19 cellular contexts compared by ENCODE assay signal in the genomic region with DNA sequence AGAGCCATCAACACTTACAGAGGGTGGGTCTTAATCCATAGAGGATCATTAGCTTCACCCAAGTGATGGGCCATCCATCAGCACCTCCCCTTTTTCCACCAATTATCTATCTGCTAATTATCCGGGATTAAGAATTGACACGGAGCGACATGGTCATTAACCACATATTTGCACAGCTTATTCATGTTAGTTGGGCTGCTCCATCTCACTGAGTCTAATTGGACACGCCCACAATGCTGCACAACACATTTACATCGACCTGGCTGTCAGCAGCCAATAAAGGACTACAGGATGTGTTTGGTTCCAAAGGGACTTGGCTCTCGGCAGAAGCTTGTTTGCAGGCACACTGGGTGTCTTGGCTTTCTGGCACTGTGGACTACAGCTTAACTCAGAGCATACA. TPM values are rescaled to one million over a fixed set of nuclear protein-coding genes. Genes with fewer than 3 reads are reported as not detected.
A peak's percentile ranks its signal among the peaks of the same experiment; 100 is the strongest.
DNase-seq lines count a peak whose midpoint lies in the region; ATAC-seq, FAIRE-seq and TF ChIP-seq lines count a peak whose summit lies in the region.
"Had no signal": no experiment of that assay in that cellular context is flagged by ENCODE, and none has a peak within 500 bp of the region (broad histone marks: within the 10 kb centered on the region; RNA-seq: fewer than 3 reads in every experiment).

No MANE protein-coding gene starts in this region.

- intact Hi-C loops in Right ventricle myocardium superior (cut with DNase I) = no loop called here

- ATAC-seq in HG02588 (IDR thresholded peaks at IDR 0.05; ENCODE audit: unreplicated experiment) (no peak), Right ventricle myocardium superior (ENCODE audit: poor library complexity) (no peak)
- ATAC-seq: GM23338 had no signal

- H3K4me3 Mint-ChIP-seq in osteocyte (ENCODE audit: unreplicated experiment) = no peak overlapping the region
- H3K4me3 Mint-ChIP-seq: CD8-positive, alpha-beta memory T cell; GM23338 had no signal

- H3K27me3 Mint-ChIP-seq in osteocyte (ENCODE audit: unreplicated experiment) = peaks cover 18% of the 10 kb centered on the region

- no peaks in the 10 kb centered on the region for H3K36me3 ChIP-seq in bronchial epithelial cell (ENCODE audit: control insufficient read depth, insufficient read depth, low read length)
- H3K36me3 ChIP-seq: BLaER1 treated with 17β-estradiol and CSF1 and Interleukin-3, amounts not matched to agents 10 nM and 100 nM had no signal

- peaks cover 14% of the 10 kb centered on the region for H3K4me1 Mint-ChIP-seq in osteocyte (ENCODE audit: unreplicated experiment)
- H3K4me1 Mint-ChIP-seq: CD8-positive, alpha-beta memory T cell had no signal

- TF ChIP-seq CTCF in bronchial epithelial cell (IDR thresholded peaks at IDR 0.05; ENCODE audit: insufficient read depth, low read length, severe bottlenecking) (no peak), osteocyte (IDR thresholded peaks at IDR 0.05) (no peak)

- DNase-seq in NCI-H82 (lab: John Stamatoyannopoulos, UW) = peak; percentile 43
- no peak for DNase-seq in NCI-H82 treated with DMSO at 0.1 percent for 48 hours (lab: John Stamatoyannopoulos, UW; ENCODE audit: unreplicated experiment)
- peak; percentile 84 for DNase-seq in NCI-H2081 treated with DMSO at 0.1 percent for 48 hours (lab: John Stamatoyannopoulos, UW)
- DNase-seq in bronchial epithelial cell (ENCODE audit: low read depth) = peak; percentile 58
- DNase-seq in osteocyte (ENCODE audit: extremely low spot score, unreplicated experiment) = peak; percentile 46
- no peak for DNase-seq in NCI-H2029 treated with DMSO at 0.1 percent for 48 hours (lab: John Stamatoyannopoulos, UW)
- no peak for DNase-seq in Right ventricle myocardium superior
- DNase-seq: CD8-positive, alpha-beta memory T cell; DND-41; NCI-H1092; NCI-H1930; NCI-H524 treated with DMSO at 0.1 percent for 48 hours had no signal

- H3K27ac Mint-ChIP-seq in osteocyte (ENCODE audit: unreplicated experiment) = no peak overlapping the region
- H3K27ac Mint-ChIP-seq: GM23338 had no signal

- H3K4me3 ChIP-seq in bronchial epithelial cell (ENCODE audit: low read depth, low read length) = no peak overlapping the region
- H3K4me3 ChIP-seq: BLaER1 treated with 17β-estradiol and CSF1 and Interleukin-3, amounts not matched to agents 10 nM and 100 nM; GM23338; PC-9 had no signal

- peak; percentile 36 for FAIRE-seq in bronchial epithelial cell (lab: Jason Lieb, UNC)
- FAIRE-seq: G401.6 had no signal

- no peaks in the 10 kb centered on the region for H3K36me3 Mint-ChIP-seq in osteocyte (ENCODE audit: unreplicated experiment)

- H3K9me3 Mint-ChIP-seq in osteocyte (ENCODE audit: unreplicated experiment) = no peaks in the 10 kb centered on the region

- H3K27me3 ChIP-seq in bronchial epithelial cell (ENCODE audit: control insufficient read depth, insufficient read depth, low read length) = no peaks in the 10 kb centered on the region
- H3K27me3 ChIP-seq: BLaER1 treated with 17β-estradiol and CSF1 and Interleukin-3, amounts not matched to agents 10 nM and 100 nM had no signal

RNA-seq across cellular contexts. Expression of a gene that starts 21.6 kb away (rescaled TPM):
- 1.1 and 2.6 TPM in 2 replicates for total RNA-seq in bronchial epithelial cell
- total RNA-seq in osteocyte = not detected in 2 replicates
- not detected for total RNA-seq in Right ventricle myocardium superior
- total RNA-seq: A172, M059J had no signal

RNA-seq across cellular contexts. Expression of a gene that starts 47.7 kb away (rescaled TPM):
- 18.4 and 25.0 TPM in 2 replicates for total RNA-seq in bronchial epithelial cell
- 10.6 and 15.3 TPM in 2 replicates for total RNA-seq in osteocyte
- 5.8 TPM for total RNA-seq in Right ventricle myocardium superior

Comparison
In these comparisons a context has a peak if more than half of its experiments do, and no peak if none do; other contexts are left out.
1. DNase-seq: peak in NCI-H82 (single experiment), NCI-H2081 treated with DMSO at 0.1 percent for 48 hours (single experiment), bronchial epithelial cell (single experiment) and osteocyte (single experiment); none in NCI-H82 treated with DMSO at 0.1 percent for 48 hours (single experiment), NCI-H2029 treated with DMSO at 0.1 percent for 48 hours (single experiment) and Right ventricle myocardium superior (single experiment).